In genomic region chr2:196186266-196186980, GRCh38 we compare ENCODE assay signal across 27 cellular contexts. TPM values are rescaled to one million over a fixed set of nuclear protein-coding genes. Genes with fewer than 3 reads are reported as not detected.
DNase-seq lines count a peak whose midpoint lies in the region; ATAC-seq lines count a peak whose summit lies in the region.
"Had no signal": no experiment of that assay in that cellular context is flagged by ENCODE, and none has a peak within 500 bp of the region (broad histone marks: within the 10 kb centered on the region; RNA-seq: fewer than 3 reads in every experiment).

No MANE protein-coding gene starts in this region.

- H3K4me3 Mint-ChIP-seq in activated naive CD4-positive, alpha-beta T cell treated with anti-CD3 and anti-CD28 coated beads, Interleukin-2, amount 10 ng/mL, durations not matched to agents 7 days and 5 days = no peak overlapping the region
- peak overlapping the region; percentile 17 for H3K4me3 Mint-ChIP-seq in activated T-helper 17 cell treated with anti-CD3 and anti-CD28 coated beads, Interleukin-2, amount 50 U/mL, for 72 hours
- H3K4me3 Mint-ChIP-seq in stimulated activated memory B cell treated with anti-CD40 and anti-IgM and Interleukin-4, amounts not matched to agents 10 μg/mL and 1 μg/mL and 100 μg/mL, for 72 hours = no peak overlapping the region
- H3K4me3 Mint-ChIP-seq: activated CD4-positive, alpha-beta T cell treated with anti-CD3 and anti-CD28 coated beads, Interleukin-2, amount 10 ng/mL, durations not matched to agents 24 days and 14 days; activated naive CD8-positive, alpha-beta T cell treated with anti-CD3 and anti-CD28 coated beads, Interleukin-2, amount 10 ng/mL, durations not matched to agents 7 days and 5 days; neural crest cell; stimulated activated naive CD8-positive, alpha-beta T cell treated with anti-CD3 and anti-CD28 coated beads, Interleukin-15, amount 100 ng/mL, for 72 hours had no signal

- CTCF ChIA-PET in activated naive CD4-positive, alpha-beta T cell treated with anti-CD3 and anti-CD28 coated beads, Interleukin-2, amount 10 ng/mL, durations not matched to agents 7 days and 5 days (lab: Charles Lee) = no interaction called here

- DNase-seq in activated naive CD4-positive, alpha-beta T cell treated with anti-CD3 and anti-CD28 coated beads, Interleukin-2, amount 10 ng/mL, durations not matched to agents 7 days and 5 days = no peak
- DNase-seq in activated naive CD4-positive, alpha-beta T cell (lab: John Stamatoyannopoulos, UW) = no peak
- DNase-seq in stimulated activated CD4-positive, alpha-beta T cell treated with anti-CD3 and anti-CD28 coated beads, Interleukin-4, amount 100 ng/mL, for 4 hours = no peak
- DNase-seq in NCI-H1436 (lab: John Stamatoyannopoulos, UW) = no peak
- no peak for DNase-seq in NCI-H2196 treated with DMSO at 0.1 percent for 48 hours (lab: John Stamatoyannopoulos, UW; ENCODE audit: unreplicated experiment)
- DNase-seq: activated CD4-positive, alpha-beta T cell treated with anti-CD3 and anti-CD28 coated beads, Interleukin-2, amount 10 ng/mL, durations not matched to agents 24 days and 14 days; activated naive CD8-positive, alpha-beta T cell treated with anti-CD3 and anti-CD28 coated beads, Interleukin-2, amount 10 ng/mL, durations not matched to agents 7 days and 5 days; DMS 273 treated with DMSO at 0.1 percent for 48 hours; effector CD8-positive, alpha-beta T cell; hippocampal formation; KG1; left cardiac atrium; MG63; mucosa of descending colon; NCI-H1105; NCI-H1930; NCI-H69; ovary; SIG-M5; stimulated activated naive CD8-positive, alpha-beta T cell treated with anti-CD3 and anti-CD28 coated beads, Interleukin-15, amount 100 ng/mL, for 72 hours; SW 1271; WERI-Rb-1 had no signal

- H3K36me3 Mint-ChIP-seq in activated naive CD4-positive, alpha-beta T cell treated with anti-CD3 and anti-CD28 coated beads, Interleukin-2, amount 10 ng/mL, durations not matched to agents 7 days and 5 days = peaks cover 25% of the 10 kb centered on the region
- no peaks in the 10 kb centered on the region for H3K36me3 Mint-ChIP-seq in activated T-helper 17 cell treated with anti-CD3 and anti-CD28 coated beads, Interleukin-2, amount 50 U/mL, for 72 hours (ENCODE audit: low read depth)
- no peaks in the 10 kb centered on the region for H3K36me3 Mint-ChIP-seq in stimulated activated memory B cell treated with anti-CD40 and anti-IgM and Interleukin-4, amounts not matched to agents 10 μg/mL and 1 μg/mL and 100 μg/mL, for 72 hours

- peaks cover 80% of the 10 kb centered on the region for H3K4me1 Mint-ChIP-seq in activated naive CD4-positive, alpha-beta T cell treated with anti-CD3 and anti-CD28 coated beads, Interleukin-2, amount 10 ng/mL, durations not matched to agents 7 days and 5 days
- H3K4me1 Mint-ChIP-seq in activated T-helper 17 cell treated with anti-CD3 and anti-CD28 coated beads, Interleukin-2, amount 50 U/mL, for 72 hours = peaks cover 41% of the 10 kb centered on the region
- H3K4me1 Mint-ChIP-seq in stimulated activated memory B cell treated with anti-CD40 and anti-IgM and Interleukin-4, amounts not matched to agents 10 μg/mL and 1 μg/mL and 100 μg/mL, for 72 hours = peaks cover 37% of the 10 kb centered on the region
- H3K4me1 Mint-ChIP-seq: neural crest cell had no signal

- peak overlapping the region; percentile 28 for H3K27ac Mint-ChIP-seq in activated naive CD4-positive, alpha-beta T cell treated with anti-CD3 and anti-CD28 coated beads, Interleukin-2, amount 10 ng/mL, durations not matched to agents 7 days and 5 days
- no peak overlapping the region for H3K27ac Mint-ChIP-seq in activated T-helper 17 cell treated with anti-CD3 and anti-CD28 coated beads, Interleukin-2, amount 50 U/mL, for 72 hours
- H3K27ac Mint-ChIP-seq in stimulated activated memory B cell treated with anti-CD40 and anti-IgM and Interleukin-4, amounts not matched to agents 10 μg/mL and 1 μg/mL and 100 μg/mL, for 72 hours = peak overlapping the region; percentile 30
- H3K27ac Mint-ChIP-seq: activated CD4-positive, alpha-beta T cell treated with anti-CD3 and anti-CD28 coated beads, Interleukin-2, amount 10 ng/mL, durations not matched to agents 24 days and 14 days; stimulated activated naive CD8-positive, alpha-beta T cell treated with anti-CD3 and anti-CD28 coated beads, Interleukin-15, amount 100 ng/mL, for 72 hours had no signal

- ATAC-seq in HG02610 (IDR thresholded peaks at IDR 0.05; ENCODE audit: unreplicated experiment) = peak; percentile 24
- no peak for ATAC-seq in activated T-helper 17 cell treated with anti-CD3 and anti-CD28 coated beads, Interleukin-2, amount 50 U/mL, for 72 hours (replicated peaks)
- peak; percentile 64 for ATAC-seq in stimulated activated memory B cell treated with anti-CD40 and anti-IgM and Interleukin-4, amounts not matched to agents 10 μg/mL and 1 μg/mL and 100 μg/mL, for 72 hours
- ATAC-seq: A549; left cardiac atrium; mucosa of descending colon; stimulated activated naive CD8-positive, alpha-beta T cell treated with anti-CD3 and anti-CD28 coated beads, Interleukin-15, amount 100 ng/mL, for 72 hours had no signal

- H3K9me3 Mint-ChIP-seq in activated naive CD4-positive, alpha-beta T cell treated with anti-CD3 and anti-CD28 coated beads, Interleukin-2, amount 10 ng/mL, durations not matched to agents 7 days and 5 days = peaks cover 17% of the 10 kb centered on the region
- H3K9me3 Mint-ChIP-seq in activated T-helper 17 cell treated with anti-CD3 and anti-CD28 coated beads, Interleukin-2, amount 50 U/mL, for 72 hours = no peaks in the 10 kb centered on the region
- peaks cover 4% of the 10 kb centered on the region for H3K9me3 Mint-ChIP-seq in stimulated activated memory B cell treated with anti-CD40 and anti-IgM and Interleukin-4, amounts not matched to agents 10 μg/mL and 1 μg/mL and 100 μg/mL, for 72 hours

- H3K27me3 Mint-ChIP-seq in activated naive CD4-positive, alpha-beta T cell treated with anti-CD3 and anti-CD28 coated beads, Interleukin-2, amount 10 ng/mL, durations not matched to agents 7 days and 5 days = no peaks in the 10 kb centered on the region
- no peaks in the 10 kb centered on the region for H3K27me3 Mint-ChIP-seq in activated T-helper 17 cell treated with anti-CD3 and anti-CD28 coated beads, Interleukin-2, amount 50 U/mL, for 72 hours
- no peaks in the 10 kb centered on the region for H3K27me3 Mint-ChIP-seq in stimulated activated memory B cell treated with anti-CD40 and anti-IgM and Interleukin-4, amounts not matched to agents 10 μg/mL and 1 μg/mL and 100 μg/mL, for 72 hours
- H3K27me3 Mint-ChIP-seq: activated CD4-positive, alpha-beta T cell treated with anti-CD3 and anti-CD28 coated beads, Interleukin-2, amount 10 ng/mL, durations not matched to agents 24 days and 14 days; activated naive CD8-positive, alpha-beta T cell treated with anti-CD3 and anti-CD28 coated beads, Interleukin-2, amount 10 ng/mL, durations not matched to agents 7 days and 5 days; stimulated activated naive CD8-positive, alpha-beta T cell treated with anti-CD3 and anti-CD28 coated beads, Interleukin-15, amount 100 ng/mL, for 72 hours had no signal

RNA-seq across cellular contexts. Expression of gene STK17B, which starts 15.0 kb away (rescaled TPM):
- 100 to 1,000 TPM; 168 to 190 TPM for total RNA-seq in activated T-helper 17 cell treated with anti-CD3 and anti-CD28 coated beads, Interleukin-2, amount 50 U/mL, for 72 hours
